1 cellular context compared by ENCODE assay signal in the genomic region with DNA sequence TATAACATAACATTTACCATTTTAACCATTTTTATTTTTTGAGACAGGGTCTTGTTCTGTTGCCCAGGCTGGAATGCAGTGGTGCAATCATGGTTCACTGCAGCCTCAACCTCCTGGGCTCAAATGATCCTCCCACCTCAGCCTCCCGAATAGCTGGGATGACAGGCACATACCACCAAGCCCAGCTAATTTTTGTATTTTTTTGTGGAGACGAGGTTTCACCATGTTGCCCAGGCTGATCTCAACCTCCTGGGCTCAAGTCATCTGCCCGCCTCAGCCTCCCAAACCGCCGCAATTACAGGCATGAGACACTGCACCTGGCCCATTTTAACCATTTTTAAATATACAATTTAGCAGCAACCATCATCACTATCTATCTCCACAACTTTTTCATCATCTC. TPM values are rescaled to one million over a fixed set of nuclear protein-coding genes. Genes with fewer than 3 reads are reported as not detected.
"Had no signal": no experiment of that assay in that cellular context is flagged by ENCODE, and none has a peak within 500 bp of the region (broad histone marks: within the 10 kb centered on the region; RNA-seq: fewer than 3 reads in every experiment).

No MANE protein-coding gene starts in this region.

RNA-seq across cellular contexts. Expression of a gene that starts 5.4 kb away (rescaled TPM):
- total RNA-seq: GM23248 had no signal
